11 cellular contexts compared by ENCODE assay signal in genomic region chr9:95757026-95757425, GRCh38.
A peak's percentile ranks its signal among the peaks of the same experiment; 100 is the strongest.
DNase-seq lines count a peak whose midpoint lies in the region; ATAC-seq, FAIRE-seq and TF ChIP-seq lines count a peak whose summit lies in the region.
"Had no signal": no experiment of that assay in that cellular context is flagged by ENCODE, and none has a peak within 500 bp of the region (broad histone marks: within the 10 kb centered on the region; RNA-seq: fewer than 3 reads in every experiment).

No MANE protein-coding gene starts in this region.

- peak overlapping the region; percentile 29; the same call in 1 of the 2 replicates for H2AFZ ChIP-seq in Loucy (ENCODE audit: low read length)

- TF ChIP-seq CTCF in Loucy (conservative IDR thresholded peaks at IDR 0.05; ENCODE audit: low read length) = no peak
- TF ChIP-seq CTCF in choroid plexus epithelial cell (conservative IDR thresholded peaks at IDR 0.05; ENCODE audit: low read depth, low read length) = no peak
- no peak for TF ChIP-seq CTCF in upper lobe of left lung (IDR thresholded peaks at IDR 0.05)

- peak overlapping the region in 3 of 4 donors; percentile 14 to 35 (median 22) for H3K27ac ChIP-seq in upper lobe of left lung

- H3K4me3 ChIP-seq in Loucy (ENCODE audit: low read length, poor library complexity, severe bottlenecking) (no peak overlapping the region), choroid plexus epithelial cell (ENCODE audit: low read depth, low read length) (no peak overlapping the region), upper lobe of left lung (no peak overlapping the region)

- H3K9me3 Mint-ChIP-seq in activated T-helper 1 cell treated with anti-CD3 and anti-CD28 coated beads, Interleukin-12 subunit alpha, Interleukin-12 subunit beta, Interleukin-2, Interleukin-4 antibody, amounts not matched to agents 30 ng/mL and 10 ng/mL and 1 ng/mL, durations not matched to agents 14 hours and 24 hours and 36 hours = no peaks in the 10 kb centered on the region

- no peaks in the 10 kb centered on the region for H4K20me1 ChIP-seq in Loucy (ENCODE audit: insufficient read depth, low read length, poor library complexity, severe bottlenecking)

- no peak for FAIRE-seq in RCC 7860 (lab: Jason Lieb, UNC)

- DNase-seq in choroid plexus epithelial cell (ENCODE audit: low read depth) (peak; percentile 72), kidney glomerular epithelial cell (lab: John Stamatoyannopoulos, UW) (peak; percentile 16), upper lobe of left lung (no peak), RCC 7860 (ENCODE audit: low spot score) (no peak)
- no peak for DNase-seq in stimulated activated CD4-positive, alpha-beta T cell treated with anti-CD3 and anti-CD28 coated beads, Interleukin-2, amount 100 ng/mL, for 24 hours
- no peak for DNase-seq in activated T-helper 1 cell treated with anti-CD3 and anti-CD28 coated beads, Interleukin-12 subunit alpha, Interleukin-12 subunit beta, Interleukin-2, Interleukin-4 antibody, amounts not matched to agents 30 ng/mL and 10 ng/mL and 1 ng/mL, durations not matched to agents 14 hours and 24 hours and 36 hours (ENCODE audit: low spot score)
- DNase-seq: activated T-cell treated with anti-CD3 and anti-CD28 coated beads, Interleukin-2, amount 50 U/mL, for 1 hour; Karpas-422; NCI-H69 had no signal

- H3K36me3 Mint-ChIP-seq in activated T-helper 1 cell treated with anti-CD3 and anti-CD28 coated beads, Interleukin-12 subunit alpha, Interleukin-12 subunit beta, Interleukin-2, Interleukin-4 antibody, amounts not matched to agents 30 ng/mL and 10 ng/mL and 1 ng/mL, durations not matched to agents 14 hours and 24 hours and 36 hours (ENCODE audit: low read depth) = no peaks in the 10 kb centered on the region

- H3K36me3 ChIP-seq in Loucy (ENCODE audit: insufficient read depth, low read length) (no peaks in the 10 kb centered on the region), upper lobe of left lung (no peaks in the 10 kb centered on the region)

- no peak overlapping the region for H3K27ac Mint-ChIP-seq in activated T-helper 1 cell treated with anti-CD3 and anti-CD28 coated beads, Interleukin-12 subunit alpha, Interleukin-12 subunit beta, Interleukin-2, Interleukin-4 antibody, amounts not matched to agents 30 ng/mL and 10 ng/mL and 1 ng/mL, durations not matched to agents 14 hours and 24 hours and 36 hours

- no peaks in the 10 kb centered on the region for H3K9me3 ChIP-seq in Loucy (ENCODE audit: insufficient read depth, low read depth, low read length)
- no peaks in the 10 kb centered on the region for H3K9me3 ChIP-seq in upper lobe of left lung

- H3K27me3 ChIP-seq in Loucy (ENCODE audit: insufficient read depth, low read length, poor library complexity, severe bottlenecking) = no peaks in the 10 kb centered on the region
- H3K27me3 ChIP-seq in upper lobe of left lung = no peaks in the 10 kb centered on the region

- WGBS in upper lobe of left lung, 2 donors = 46 to 49% methylated on average over 4 of the region's 4 CpGs

- intact Hi-C loops in activated T-helper 1 cell treated with anti-CD3 and anti-CD28 coated beads, Interleukin-12 subunit alpha, Interleukin-12 subunit beta, Interleukin-2, Interleukin-4 antibody, amounts not matched to agents 30 ng/mL and 10 ng/mL and 1 ng/mL, durations not matched to agents 14 hours and 24 hours and 36 hours (cut with micrococcal nuclease) = no loop called here

- no peak for TF ChIP-seq POLR2A in upper lobe of left lung (IDR thresholded peaks at IDR 0.05)

- no peaks in the 10 kb centered on the region for H3K4me1 Mint-ChIP-seq in activated T-helper 1 cell treated with anti-CD3 and anti-CD28 coated beads, Interleukin-12 subunit alpha, Interleukin-12 subunit beta, Interleukin-2, Interleukin-4 antibody, amounts not matched to agents 30 ng/mL and 10 ng/mL and 1 ng/mL, durations not matched to agents 14 hours and 24 hours and 36 hours (ENCODE audit: low read depth)

- no peak overlapping the region for H3K4me3 Mint-ChIP-seq in activated T-helper 1 cell treated with anti-CD3 and anti-CD28 coated beads, Interleukin-12 subunit alpha, Interleukin-12 subunit beta, Interleukin-2, Interleukin-4 antibody, amounts not matched to agents 30 ng/mL and 10 ng/mL and 1 ng/mL, durations not matched to agents 14 hours and 24 hours and 36 hours

- peaks cover 11% of the 10 kb centered on the region for H3F3A ChIP-seq in Loucy (ENCODE audit: low read depth)

- peaks cover 46% of the 10 kb centered on the region for H3K4me1 ChIP-seq in Loucy (ENCODE audit: insufficient read depth, low read length, poor library complexity, severe bottlenecking)
- peaks cover 0 to 8% (median 2%) of the 10 kb centered on the region in 4 donors for H3K4me1 ChIP-seq in upper lobe of left lung

- H3K79me2 ChIP-seq in Loucy (ENCODE audit: insufficient read depth, low read length) = no peaks in the 10 kb centered on the region

- no peaks in the 10 kb centered on the region for H3K9me2 ChIP-seq in Loucy (replicated peaks; ENCODE audit: low read depth, low read length)

- TF ChIP-seq EP300 in upper lobe of left lung (IDR thresholded peaks at IDR 0.05) = no peak

- ATAC-seq in upper lobe of left lung (ENCODE audit: low FRiP score in 2 of 2) = peak in 1 of 2 donors; percentile 64
- no peak for ATAC-seq in GM21737 (IDR thresholded peaks at IDR 0.05; ENCODE audit: unreplicated experiment)

- no peak overlapping the region for H3K4me2 ChIP-seq in Loucy (ENCODE audit: low read depth, low read length, poor library complexity, severe bottlenecking)

- H3K9ac ChIP-seq in Loucy (ENCODE audit: low read depth, low read length, poor library complexity, severe bottlenecking) = no peak overlapping the region

- H3K27me3 Mint-ChIP-seq in activated T-helper 1 cell treated with anti-CD3 and anti-CD28 coated beads, Interleukin-12 subunit alpha, Interleukin-12 subunit beta, Interleukin-2, Interleukin-4 antibody, amounts not matched to agents 30 ng/mL and 10 ng/mL and 1 ng/mL, durations not matched to agents 14 hours and 24 hours and 36 hours (ENCODE audit: insufficient read depth) = peaks cover 37% of the 10 kb centered on the region

Comparison
In these comparisons a context has a peak if more than half of its experiments do, and no peak if none do; other contexts are left out.
1. DNase-seq: peak in choroid plexus epithelial cell (single experiment) and kidney glomerular epithelial cell (single experiment); none in upper lobe of left lung (0 of 2), RCC 7860 (single experiment), stimulated activated CD4-positive, alpha-beta T cell treated with anti-CD3 and anti-CD28 coated beads, Interleukin-2, amount 100 ng/mL, for 24 hours (0 of 2) and activated T-helper 1 cell treated with anti-CD3 and anti-CD28 coated beads, Interleukin-12 subunit alpha, Interleukin-12 subunit beta, Interleukin-2, Interleukin-4 antibody, amounts not matched to agents 30 ng/mL and 10 ng/mL and 1 ng/mL, durations not matched to agents 14 hours and 24 hours and 36 hours (single experiment).